ENCODE assay signal across 1 cellular context in genomic region chr19:49666120-49666444, GRCh38.
TF ChIP-seq lines count a peak whose summit lies in the region.

No MANE protein-coding gene starts in this region.

TF ChIP-seq in endothelial cell of umbilical vein, 7 proteins besides CTCF, POLR2A, EP300 and RAD21:
- TF ChIP-seq FOS (IDR thresholded peaks at IDR 0.05; ENCODE audit: borderline replicate concordance, insufficient read depth, low read length): no peak
- TF ChIP-seq POLR2AphosphoS5 (IDR thresholded peaks at IDR 0.05; ENCODE audit: insufficient read depth, low read depth, low read length): no peak
- TF ChIP-seq MYC (IDR thresholded peaks at IDR 0.05; ENCODE audit: low read depth, low read length): no peak
- TF ChIP-seq JUN (IDR thresholded peaks at IDR 0.05; ENCODE audit: borderline replicate concordance, insufficient read depth, insufficient read length, low read depth): no peak
- TF ChIP-seq EZH2 (IDR thresholded peaks at IDR 0.05; ENCODE audit: borderline replicate concordance, low read depth, low read length, severe bottlenecking): no peak
- TF ChIP-seq MAX (IDR thresholded peaks at IDR 0.05; ENCODE audit: insufficient read depth, insufficient read length): no peak
- TF ChIP-seq GATA2 (IDR thresholded peaks at IDR 0.05; ENCODE audit: insufficient read depth, insufficient read length, low read depth, low read length): no peak
